In the genomic region with DNA sequence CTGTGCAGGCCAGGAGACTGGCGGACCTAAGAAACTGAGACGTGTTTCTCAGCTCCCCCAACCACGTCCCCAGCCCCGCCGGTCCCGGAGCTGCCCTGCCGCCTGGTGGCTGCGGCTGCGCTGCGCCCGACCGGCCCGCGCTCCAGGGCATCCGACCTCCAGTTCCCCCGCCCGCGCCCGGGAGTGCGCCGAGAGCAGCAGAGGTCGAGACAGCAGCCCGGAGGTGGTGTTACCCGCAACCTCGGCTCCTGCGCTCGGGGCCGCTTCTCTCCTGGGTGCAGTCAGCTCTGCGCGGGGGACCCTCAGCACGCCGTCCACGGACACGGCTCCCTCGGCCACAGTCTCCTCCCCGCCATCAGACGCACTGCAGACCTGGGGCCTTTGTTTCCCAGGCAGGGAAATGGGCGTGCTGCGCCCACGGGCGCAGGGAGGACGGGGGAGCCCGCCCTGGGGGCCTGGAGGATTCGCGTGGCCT, we compare ENCODE assay signal across 8 cellular contexts. TPM values are rescaled to one million over a fixed set of nuclear protein-coding genes. Genes with fewer than 3 reads are reported as not detected.
DNase-seq lines count a peak whose midpoint lies in the region; ATAC-seq and TF ChIP-seq lines count a peak whose summit lies in the region.

No MANE protein-coding gene starts in this region.

- H3K9me3 Mint-ChIP-seq in Calu3 (ENCODE audit: low read depth, unreplicated experiment) = no peaks in the 10 kb centered on the region

- no peaks in the 10 kb centered on the region for H3K79me2 ChIP-seq in parathyroid adenoma

- BruUV-seq in Calu3 (replicated peaks; lab: Mats Ljungman, UMichigan) = no TSS peak

- DNase-seq in Calu3 (peak; percentile 92), RWPE2 (ENCODE audit: low spot score) (peak; percentile 94), upper lobe of left lung (peak; percentile 92 to 97)
- DNase-seq in activated effector memory CD4-positive, alpha-beta T cell treated with anti-CD3 and anti-CD28 coated beads, Interleukin-2, amount 50 U/mL, for 16 hours = peak; percentile 94

- 0 out of 2 replicates have a peak overlapping the region, but pooled peaks have one; percentile 12 for H3K9ac ChIP-seq in HUES48 (ENCODE audit: low read depth, low read length)
- no peak overlapping the region for H3K9ac ChIP-seq in parathyroid adenoma

- peak overlapping the region; percentile 56 for H2AFZ ChIP-seq in parathyroid adenoma

- WGBS in gastroesophageal sphincter (ENCODE audit: low coverage in 1 of 2), 2 donors = no CpG with 5 or more reads among the region's 45 CpGs
- 0 to 9% methylated on average over 7 to 9 of the region's 45 CpGs for WGBS in upper lobe of left lung, 2 donors

- H3K4me3 ChIP-seq in HUES48 (ENCODE audit: low read depth, low read length) (peak overlapping the region; percentile 65), RWPE2 (ENCODE audit: severe bottlenecking) (peak overlapping the region; percentile 31), gastroesophageal sphincter (peak overlapping the region; percentile 29 to 60), parathyroid adenoma (ENCODE audit: low read depth, low read length) (peak overlapping the region; percentile 5), upper lobe of left lung (peak overlapping the region; percentile 25 to 50 (median 42))

- H3K27ac ChIP-seq in HUES48 (ENCODE audit: low read depth, low read length) = no peak overlapping the region
- H3K27ac ChIP-seq in RWPE2 (ENCODE audit: poor library complexity, severe bottlenecking) = peak overlapping the region; percentile 82
- H3K27ac ChIP-seq in gastroesophageal sphincter = peak overlapping the region in 3 of 4 donors; percentile 74 to 95 (median 83)
- no peak overlapping the region for H3K27ac ChIP-seq in parathyroid adenoma
- peak overlapping the region in 2 of 4 donors; percentile 29 to 62 for H3K27ac ChIP-seq in upper lobe of left lung

- TF ChIP-seq CTCF in Calu3 (IDR thresholded peaks at IDR 0.05; ENCODE audit: unreplicated experiment) = peak; percentile 79
- peak; percentile 95 for TF ChIP-seq CTCF in RWPE2 (IDR thresholded peaks at IDR 0.05; ENCODE audit: poor library complexity, severe bottlenecking)
- TF ChIP-seq CTCF in gastroesophageal sphincter (IDR thresholded peaks at IDR 0.05) = peak in 3 of 4 experiments; percentile 86 to 90 (median 89)
- TF ChIP-seq CTCF in parathyroid adenoma (IDR thresholded peaks at IDR 0.05) = peak; percentile 85
- peak; percentile 81 to 97 (median 96) for TF ChIP-seq CTCF in upper lobe of left lung (IDR thresholded peaks at IDR 0.05)

- ATAC-seq in GM19463 (IDR thresholded peaks at IDR 0.05; ENCODE audit: unreplicated experiment) (peak; percentile 60), RWPE2 (ENCODE audit: low read depth) (peak; percentile 45), gastroesophageal sphincter (peak; percentile 66), upper lobe of left lung (ENCODE audit: low FRiP score in 2 of 2) (peak; percentile 44 to 89)

- H3K27me3 ChIP-seq in HUES48 (ENCODE audit: control insufficient read depth, insufficient read depth, low read length) = peaks cover 52% of the 10 kb centered on the region
- no peaks in the 10 kb centered on the region for H3K27me3 ChIP-seq in RWPE2 (ENCODE audit: insufficient read depth, poor library complexity, severe bottlenecking)
- H3K27me3 ChIP-seq in gastroesophageal sphincter = no peaks in the 10 kb centered on the region
- H3K27me3 ChIP-seq in parathyroid adenoma (ENCODE audit: control insufficient read depth, insufficient read depth, low read length) = no peaks in the 10 kb centered on the region
- peaks cover 0 to 14% (median 4%) of the 10 kb centered on the region in 4 donors for H3K27me3 ChIP-seq in upper lobe of left lung

- H3K9me3 ChIP-seq in HUES48 (ENCODE audit: control insufficient read depth, insufficient read depth, low read length) = no peaks in the 10 kb centered on the region
- H3K9me3 ChIP-seq in RWPE2 (ENCODE audit: severe bottlenecking) = no peaks in the 10 kb centered on the region
- no peaks in the 10 kb centered on the region for H3K9me3 ChIP-seq in gastroesophageal sphincter
- no peaks in the 10 kb centered on the region for H3K9me3 ChIP-seq in parathyroid adenoma (ENCODE audit: control insufficient read depth, low read length)
- no peaks in the 10 kb centered on the region for H3K9me3 ChIP-seq in upper lobe of left lung

- H3K4me3 Mint-ChIP-seq in Calu3 (ENCODE audit: low read depth, unreplicated experiment) = peak overlapping the region; percentile 79

- peak in 1 of 2 donors; percentile 10 for TF ChIP-seq POLR2A in gastroesophageal sphincter (IDR thresholded peaks at IDR 0.05)
- TF ChIP-seq POLR2A in upper lobe of left lung (IDR thresholded peaks at IDR 0.05) = no peak

- H3K36me3 ChIP-seq in HUES48 (ENCODE audit: control insufficient read depth, insufficient read depth, low read length) = no peaks in the 10 kb centered on the region
- no peaks in the 10 kb centered on the region for H3K36me3 ChIP-seq in RWPE2 (ENCODE audit: low read depth)
- no peaks in the 10 kb centered on the region for H3K36me3 ChIP-seq in gastroesophageal sphincter
- H3K36me3 ChIP-seq in parathyroid adenoma (ENCODE audit: control insufficient read depth, insufficient read depth, low read length) = no peaks in the 10 kb centered on the region
- no peaks in the 10 kb centered on the region for H3K36me3 ChIP-seq in upper lobe of left lung

- peak overlapping the region; percentile 52 for H3K4me2 ChIP-seq in parathyroid adenoma (ENCODE audit: low read length)

- intact Hi-C loops in Calu3 (cut with micrococcal nuclease; ENCODE audit: unreplicated experiment) = loop anchor here (2.0 to 10.0 kb wide), 2 partner anchors 72 to 110 kb away; no protein-coding TSS in a partner anchor

- H3K27me3 Mint-ChIP-seq in Calu3 (ENCODE audit: unreplicated experiment) = peaks cover 28% of the 10 kb centered on the region

- no peak for TF ChIP-seq EP300 in gastroesophageal sphincter (IDR thresholded peaks at IDR 0.05)
- no peak for TF ChIP-seq EP300 in upper lobe of left lung (IDR thresholded peaks at IDR 0.05)

- H3K4me1 Mint-ChIP-seq in Calu3 (ENCODE audit: low read depth, unreplicated experiment) = peaks cover 11% of the 10 kb centered on the region

- H3K36me3 Mint-ChIP-seq in Calu3 (ENCODE audit: insufficient read depth, unreplicated experiment) = peaks cover 43% of the 10 kb centered on the region

- no peak overlapping the region for H3K27ac Mint-ChIP-seq in Calu3 (ENCODE audit: unreplicated experiment)

- H3K4me1 ChIP-seq in HUES48 (ENCODE audit: control insufficient read depth, insufficient read depth, low read length) = peaks cover 7% of the 10 kb centered on the region
- H3K4me1 ChIP-seq in RWPE2 (ENCODE audit: insufficient read depth, poor library complexity, severe bottlenecking) = peaks cover 22% of the 10 kb centered on the region
- H3K4me1 ChIP-seq in gastroesophageal sphincter = peaks cover 0 to 64% (median 22%) of the 10 kb centered on the region in 3 donors
- H3K4me1 ChIP-seq in parathyroid adenoma = peaks cover 17% of the 10 kb centered on the region
- H3K4me1 ChIP-seq in upper lobe of left lung = peaks cover 38 to 54% (median 44%) of the 10 kb centered on the region in 4 donors

- CTCF ChIA-PET in Calu3 (lab: Charles Lee) = interaction anchor here (1.0 to 1.8 kb wide), 4 partner anchors 66 to 265 kb away, joined by 3 to 8 read pairs (median 4); a partner anchor contains a TSS

RNA-seq across cellular contexts. Expression of a gene that starts 21.6 kb away (rescaled TPM):
- total RNA-seq in Calu3 (2022) (1.4 TPM in 2 replicates), gastroesophageal sphincter (1 to 10 TPM; 1.0 to 3.2 (median 2.1) TPM), upper lobe of left lung (10 to 100 TPM in 1 of 6 donors, 1 to 10 TPM in 5; 3.0 to 14.7 (median 7.0) TPM)

Comparison
In these comparisons a context has a peak if more than half of its experiments do, and no peak if none do; other contexts are left out.
1. H3K27ac ChIP-seq: peak in RWPE2 (single experiment) and gastroesophageal sphincter (3 of 4); none in HUES48 (single experiment) and parathyroid adenoma (single experiment).
2. H3K4me3 ChIP-seq: peak in every context shown above with its lines; median percentile 65 in HUES48; 44 in gastroesophageal sphincter; 42 in upper lobe of left lung; 31 in RWPE2; 5 in parathyroid adenoma.
3. Peak in every context shown above with its lines, with median percentiles within 50 percentile points of each other: DNase-seq, CTCF ChIP-seq and ATAC-seq.